29 cellular contexts compared by ENCODE assay signal in genomic region chr18:44452346-44452745, GRCh38.
DNase-seq lines count a peak whose midpoint lies in the region; ATAC-seq and TF ChIP-seq lines count a peak whose summit lies in the region.
"Had no signal": no experiment of that assay in that cellular context is flagged by ENCODE, and none has a peak within 500 bp of the region (broad histone marks: within the 10 kb centered on the region; RNA-seq: fewer than 3 reads in every experiment).

No MANE protein-coding gene starts in this region.

- intact Hi-C loops in left colon (cut with DNase I, micrococcal nuclease) = no loop called here

- no peak for ATAC-seq in left colon
- ATAC-seq: activated CD8-positive, alpha-beta T cell treated with anti-CD3 and anti-CD28 coated beads for 36 hours; GM12878; left cardiac atrium; Right ventricle myocardium inferior had no signal

- in situ Hi-C loops in astrocyte of the spinal cord (cut with HindIII; ENCODE audit: low sequenced_read_pairs) = no loop called here

- TF ChIP-seq CTCF in astrocyte of the spinal cord (IDR thresholded peaks at IDR 0.05; ENCODE audit: low read depth, low read length) = no peak

- DNase-seq in AG08395 (ENCODE audit: low spot score) (peak; percentile 18), HS-27A (ENCODE audit: low read depth) (peak; percentile 19), astrocyte of the spinal cord (ENCODE audit: low read depth, low spot score) (peak; percentile 35), fibroblast of the conjunctiva (ENCODE audit: low read depth) (peak; percentile 32), cerebellar cortex (ENCODE audit: low spot score) (no peak), SKM-1 treated with dmso at 0.1 percent for 144 hours (lab: John Stamatoyannopoulos, UW; ENCODE audit: unreplicated experiment) (no peak), left colon (no peak), T1000 (lab: John Stamatoyannopoulos, UW) (no peak)
- DNase-seq: activated CD8-positive, alpha-beta memory T cell treated with anti-CD3 and anti-CD28 coated beads, Interleukin-2, amount 50 U/mL, for 48 hours; activated CD8-positive, alpha-beta T cell treated with anti-CD3 and anti-CD28 coated beads for 36 hours; activated naive CD4-positive, alpha-beta T cell treated with anti-CD3 and anti-CD28 coated beads, Interleukin-2, amount 10 ng/mL, durations not matched to agents 7 days and 5 days; CD4-positive, alpha-beta T cell; effector memory CD4-positive, alpha-beta T cell; erythroblast; hypothalamus; KG1; left cardiac atrium; NCI-H1417; NCI-H2029 treated with DMSO at 0.1 percent for 48 hours; NCI-H524 treated with DMSO at 0.1 percent for 48 hours; PC-3; retina; stimulated activated CD4-positive, alpha-beta T cell treated with anti-CD3 and anti-CD28 coated beads, Interleukin-1b, Interleukin-23, amount 100 ng/mL, for 48 hours; stimulated activated CD8-positive, alpha-beta memory T cell treated with anti-CD3 and anti-CD28 coated beads, Interleukin-4, amount 100 ng/mL, for 48 hours; uterus had no signal

- no peak overlapping the region for H3K4me3 ChIP-seq in astrocyte of the spinal cord (ENCODE audit: low read depth, low read length)
- H3K4me3 ChIP-seq: coronary artery, GM12878, neural progenitor cell, uterus had no signal

Comparison
In these comparisons a context has a peak if more than half of its experiments do, and no peak if none do; other contexts are left out.
1. DNase-seq: peak in AG08395 (single experiment), HS-27A (single experiment), astrocyte of the spinal cord (single experiment) and fibroblast of the conjunctiva (single experiment); none in cerebellar cortex (single experiment), SKM-1 treated with dmso at 0.1 percent for 144 hours (single experiment), left colon (0 of 2) and T1000 (single experiment).